Comparison of ENCODE assay signal across 8 cellular contexts in the genomic region with DNA sequence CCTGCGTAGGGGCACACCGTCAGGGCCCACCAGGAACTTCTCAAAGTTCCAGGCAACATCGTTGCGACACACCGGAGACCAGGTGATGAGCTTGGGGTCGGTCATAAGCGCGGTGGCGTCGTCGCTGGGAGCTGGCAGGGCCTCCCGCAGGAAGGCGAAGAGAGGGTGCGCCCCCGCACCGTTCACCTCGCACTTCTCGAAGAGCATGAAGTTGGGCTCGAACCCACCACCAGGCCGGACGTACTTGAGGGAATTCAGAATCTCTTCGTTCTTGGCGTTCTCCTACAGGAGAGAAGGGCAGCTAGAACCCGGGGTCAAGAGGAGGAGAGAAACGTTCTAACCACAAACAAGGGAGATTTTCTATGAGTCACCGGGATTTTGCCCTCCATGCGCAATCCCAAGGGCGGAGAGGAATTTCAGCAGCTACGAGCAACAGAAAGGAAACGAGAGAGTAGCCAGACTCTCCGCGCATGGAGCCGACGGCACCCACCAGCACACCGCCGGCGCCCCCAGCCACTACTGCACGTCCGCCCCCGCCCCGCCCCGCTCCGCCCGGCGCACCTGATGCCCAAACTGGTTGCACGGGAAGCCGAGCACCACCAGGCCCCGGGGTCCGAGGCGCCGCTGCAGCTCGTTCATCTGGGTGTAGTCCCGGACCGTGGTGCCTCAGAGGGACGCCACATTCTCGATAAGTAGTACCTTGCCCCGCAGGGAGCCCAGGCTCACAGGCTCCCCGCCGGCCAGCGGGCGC. TPM values are rescaled to one million over a fixed set of nuclear protein-coding genes. Genes with fewer than 3 reads are reported as not detected.
DNase-seq lines count a peak whose midpoint lies in the region; TF ChIP-seq lines count a peak whose summit lies in the region.

No MANE protein-coding gene starts in this region.

- TF ChIP-seq CTCF in fibroblast of lung (conservative IDR thresholded peaks at IDR 0.05 in 1 of 2, IDR thresholded peaks at IDR 0.05 in 1 of 2; ENCODE audit: low read depth in 1 of 2, low read length in 2 of 2) (no peak), nephron (IDR thresholded peaks at IDR 0.05; ENCODE audit: unreplicated experiment in 3 of 3) (no peak), tibial artery (IDR thresholded peaks at IDR 0.05) (no peak)

- no peaks in the 10 kb centered on the region for H4K20me1 ChIP-seq in fibroblast of lung (ENCODE audit: control insufficient read depth, extremely low read depth, insufficient read depth, low read length)

- peak overlapping the region; percentile 78 for H3K9ac ChIP-seq in fibroblast of lung (ENCODE audit: insufficient read depth, low read length)

- H3K4me1 ChIP-seq in fibroblast of lung (ENCODE audit: control insufficient read depth, extremely low read depth, insufficient read depth, low read length): peaks cover 23% of the 10 kb centered on the region
- H3K4me1 ChIP-seq in tibial artery: peaks cover 0 to 41% (median 23%) of the 10 kb centered on the region in 4 donors

- peak overlapping the region; percentile 77 for H3K4me2 ChIP-seq in fibroblast of lung (ENCODE audit: extremely low read depth, insufficient read depth, low read length)

- H3K36me3 ChIP-seq in fibroblast of lung (ENCODE audit: control insufficient read depth, insufficient read depth, low read length) (peaks cover 18% of the 10 kb centered on the region), tibial artery (peaks cover 42 to 49% (median 45%) of the 10 kb centered on the region in 3 donors)

- H3K79me2 ChIP-seq in fibroblast of lung (ENCODE audit: control insufficient read depth, insufficient read depth, low read length): peaks cover 24% of the 10 kb centered on the region

- no peaks in the 10 kb centered on the region for H3K27me3 Mint-ChIP-seq in nephron (ENCODE audit: low read depth)

- H2AFZ ChIP-seq in fibroblast of lung (ENCODE audit: low read length): no peak overlapping the region

- H3K27me3 ChIP-seq in fibroblast of lung (ENCODE audit: control insufficient read depth, insufficient read depth, low read length) (no peaks in the 10 kb centered on the region), tibial artery (no peaks in the 10 kb centered on the region)

- H3K4me1 Mint-ChIP-seq in nephron: peaks cover 19% of the 10 kb centered on the region

- no peaks in the 10 kb centered on the region for H3K9me3 ChIP-seq in fibroblast of lung (ENCODE audit: control insufficient read depth, insufficient read depth, low read depth, low read length)
- H3K9me3 ChIP-seq in tibial artery: no peaks in the 10 kb centered on the region

- intact Hi-C loops in tibial artery (cut with DNase I; ENCODE audit: low total_unique reads): loop anchor here (10.0 kb wide), 1 partner anchor 47 kb away; no protein-coding TSS in a partner anchor

- H3K4me3 ChIP-seq in fibroblast of lung (replicated peaks in 1 of 4; ENCODE audit: control extremely low read depth in 1 of 4, insufficient read depth in 1 of 4, low read depth in 3 of 4, low read length in 4 of 4) (peak overlapping the region; percentile 69 to 84 (median 74)), tibial artery (peak overlapping the region; percentile 75 to 84)

- DNase-seq in COLO829 (ENCODE audit: low spot score) (peak; percentile 79), H4 (ENCODE audit: low spot score) (peak; percentile 37), NCI-H226 (peak; percentile 90), fibroblast of lung (ENCODE audit: low read depth in 2 of 2) (peak; percentile 91 to 92), tibial artery (peak; percentile 54 to 83), NCI-H2196 (lab: John Stamatoyannopoulos, UW; ENCODE audit: unreplicated experiment) (no peak)
- peak; percentile 14 to 39 for DNase-seq in activated T-helper 1 cell treated with anti-CD3 and anti-CD28 coated beads, Interleukin-2, amount 50 U/mL, for 16 hours (ENCODE audit: low read depth in 1 of 2, low spot score in 1 of 2)

- peaks cover 48% of the 10 kb centered on the region for H3K36me3 Mint-ChIP-seq in nephron (ENCODE audit: low read depth)

- H3K4me3 Mint-ChIP-seq in nephron: peak overlapping the region; percentile 90 to 95 (median 93)

- H3K27ac ChIP-seq in fibroblast of lung (ENCODE audit: insufficient read depth, low read length) (peak overlapping the region; percentile 90), tibial artery (peak overlapping the region; percentile 86 to 92)

- peak overlapping the region; percentile 91 to 94 (median 94) for H3K27ac Mint-ChIP-seq in nephron

- H3K9me3 Mint-ChIP-seq in nephron: no peaks in the 10 kb centered on the region

RNA-seq across cellular contexts. Expression of gene GPX1, which starts 0.5 kb away (rescaled TPM):
- 187 and 194 TPM in 2 replicates for total RNA-seq in H4 (2014; rRNA removed; shearing (Covaris generic))
- total RNA-seq in fibroblast of lung: 447 and 456 TPM in 2 replicates
- polyA plus RNA-seq in fibroblast of lung: 227 and 428 TPM in 2 replicates
- polyA plus RNA-seq in fibroblast of lung (2012): 398 and 683 TPM in 2 replicates
- 235 and 280 TPM in 2 replicates for polyA minus RNA-seq in fibroblast of lung (ENCODE audit: low replicate concordance)

RNA-seq across cellular contexts. Expression of gene USP4, which starts 17.8 kb away (rescaled TPM):
- total RNA-seq in H4 (2014; rRNA removed; shearing (Covaris generic)): 2.7 and 6.5 TPM in 2 replicates
- 20.3 and 28.7 TPM in 2 replicates for total RNA-seq in fibroblast of lung
- 47.1 and 53.9 TPM in 2 replicates for polyA plus RNA-seq in fibroblast of lung
- 38.9 and 44.5 TPM in 2 replicates for polyA plus RNA-seq in fibroblast of lung (2012)
- polyA minus RNA-seq in fibroblast of lung (ENCODE audit: low replicate concordance): 44.3 and 60.1 TPM in 2 replicates

RNA-seq across cellular contexts. Expression of gene RHOA, which starts 54.1 kb away (rescaled TPM):
- 283 and 305 TPM in 2 replicates for total RNA-seq in H4 (2014; rRNA removed; shearing (Covaris generic))
- total RNA-seq in fibroblast of lung: 352 and 548 TPM in 2 replicates
- 727 and 1,002 TPM in 2 replicates for polyA plus RNA-seq in fibroblast of lung
- 673 and 854 TPM in 2 replicates for polyA plus RNA-seq in fibroblast of lung (2012)
- polyA minus RNA-seq in fibroblast of lung (ENCODE audit: low replicate concordance): 753 and 846 TPM in 2 replicates

RNA-seq across cellular contexts. Expression of gene TCTA, which starts 54.6 kb away (rescaled TPM):
- total RNA-seq in H4 (2014; rRNA removed; shearing (Covaris generic)): 23.8 and 27.6 TPM in 2 replicates
- 14.4 and 34.5 TPM in 2 replicates for total RNA-seq in fibroblast of lung
- 51.6 and 57.8 TPM in 2 replicates for polyA plus RNA-seq in fibroblast of lung
- 34.6 and 38.4 TPM in 2 replicates for polyA plus RNA-seq in fibroblast of lung (2012)
- polyA minus RNA-seq in fibroblast of lung (ENCODE audit: low replicate concordance): 30.2 and 47.6 TPM in 2 replicates
